Comparison of ENCODE assay signal across 8 cellular contexts in genomic region chr2:237626813-237627451, GRCh38. TPM values are rescaled to one million over a fixed set of nuclear protein-coding genes. Genes with fewer than 3 reads are reported as not detected.
DNase-seq lines count a peak whose midpoint lies in the region; ATAC-seq and TF ChIP-seq lines count a peak whose summit lies in the region.

No MANE protein-coding gene starts in this region.

- H3K9me3 ChIP-seq in ES-I3 (ENCODE audit: control insufficient read depth, insufficient read depth, low read length) (peaks cover 8% of the 10 kb centered on the region; the same call in 1 of the 2 replicates), left ventricle myocardium inferior (replicated peaks) (no peaks in the 10 kb centered on the region)

- peak overlapping the region; percentile 75 for H3K9ac ChIP-seq in ES-I3 (ENCODE audit: low read depth, low read length)

- TF ChIP-seq CTCF in left ventricle myocardium inferior (IDR thresholded peaks at IDR 0.05; ENCODE audit: borderline replicate concordance) (no peak), retinal pigment epithelial cell (conservative IDR thresholded peaks at IDR 0.05; ENCODE audit: low read depth, low read length) (no peak)

- peak overlapping the region; percentile 92 for H3K27ac ChIP-seq in left ventricle myocardium inferior (replicated peaks)

- H3K27me3 Mint-ChIP-seq in activated T-helper 2 cell treated with anti-CD3 and anti-CD28 coated beads, Interferon-gamma antibody, Interleukin-2, Interleukin-4, amounts not matched to agents 10 μg/mL and 5 μg/mL and 100 μg/mL, durations not matched to agents 14 hours and 24 hours and 36 hours (ENCODE audit: low read depth): peaks cover 58% of the 10 kb centered on the region

- POLR2A ChIA-PET in HEK293T (lab: Yijun Ruan, JAX): no interaction called here

- H3K27me3 ChIP-seq in left ventricle myocardium inferior (ENCODE audit: low read depth): no peaks in the 10 kb centered on the region

- CTCF ChIA-PET in HEK293T (lab: Yijun Ruan, JAX): no interaction called here

- H3K36me3 ChIP-seq in ES-I3 (ENCODE audit: insufficient read depth, low read length) (peaks cover 10% of the 10 kb centered on the region), left ventricle myocardium inferior (no peaks in the 10 kb centered on the region)

- no peak for DNase-seq in activated T-helper 2 cell treated with anti-CD3 and anti-CD28 coated beads, Interferon-gamma antibody, Interleukin-2, Interleukin-4, amounts not matched to agents 10 μg/mL and 5 μg/mL and 100 μg/mL, durations not matched to agents 14 hours and 24 hours and 36 hours (ENCODE audit: low spot score)
- no peak for DNase-seq in left ventricle myocardium inferior
- DNase-seq in retinal pigment epithelial cell (ENCODE audit: low read depth): no peak
- no peak for DNase-seq in HEK293T (ENCODE audit: extremely low spot score)
- no peak for DNase-seq in SK-N-DZ (ENCODE audit: low spot score)
- DNase-seq in mucosa of gallbladder (ENCODE audit: low spot score): no peak

- H3K4me3 ChIP-seq in left ventricle myocardium inferior (peak overlapping the region; percentile 80), retinal pigment epithelial cell (ENCODE audit: low read length) (peak overlapping the region; percentile 60)

- H3K4me1 ChIP-seq in ES-I3 (ENCODE audit: insufficient read depth, low read length) (peaks cover 10% of the 10 kb centered on the region), left ventricle myocardium inferior (peaks cover 72% of the 10 kb centered on the region)

- peaks cover 3% of the 10 kb centered on the region for H3K4me1 Mint-ChIP-seq in activated T-helper 2 cell treated with anti-CD3 and anti-CD28 coated beads, Interferon-gamma antibody, Interleukin-2, Interleukin-4, amounts not matched to agents 10 μg/mL and 5 μg/mL and 100 μg/mL, durations not matched to agents 14 hours and 24 hours and 36 hours (ENCODE audit: low read depth)

- peak overlapping the region; percentile 67 for H3K4me3 Mint-ChIP-seq in activated T-helper 2 cell treated with anti-CD3 and anti-CD28 coated beads, Interferon-gamma antibody, Interleukin-2, Interleukin-4, amounts not matched to agents 10 μg/mL and 5 μg/mL and 100 μg/mL, durations not matched to agents 14 hours and 24 hours and 36 hours (ENCODE audit: low read depth)

- no peaks in the 10 kb centered on the region for H3K9me3 Mint-ChIP-seq in activated T-helper 2 cell treated with anti-CD3 and anti-CD28 coated beads, Interferon-gamma antibody, Interleukin-2, Interleukin-4, amounts not matched to agents 10 μg/mL and 5 μg/mL and 100 μg/mL, durations not matched to agents 14 hours and 24 hours and 36 hours

- H3K36me3 Mint-ChIP-seq in activated T-helper 2 cell treated with anti-CD3 and anti-CD28 coated beads, Interferon-gamma antibody, Interleukin-2, Interleukin-4, amounts not matched to agents 10 μg/mL and 5 μg/mL and 100 μg/mL, durations not matched to agents 14 hours and 24 hours and 36 hours (ENCODE audit: low read depth): no peaks in the 10 kb centered on the region

- no peak overlapping the region for H3K27ac Mint-ChIP-seq in activated T-helper 2 cell treated with anti-CD3 and anti-CD28 coated beads, Interferon-gamma antibody, Interleukin-2, Interleukin-4, amounts not matched to agents 10 μg/mL and 5 μg/mL and 100 μg/mL, durations not matched to agents 14 hours and 24 hours and 36 hours

- no peak for ATAC-seq in HG02840 (IDR thresholded peaks at IDR 0.05; ENCODE audit: low FRiP score, unreplicated experiment)

- intact Hi-C loops in activated T-helper 2 cell treated with anti-CD3 and anti-CD28 coated beads, Interferon-gamma antibody, Interleukin-2, Interleukin-4, amounts not matched to agents 10 μg/mL and 5 μg/mL and 100 μg/mL, durations not matched to agents 14 hours and 24 hours and 36 hours (cut with micrococcal nuclease): no loop called here
- intact Hi-C loops in left ventricle myocardium inferior (cut with micrococcal nuclease): no loop called here

TF ChIP-seq in HEK293T, 16 proteins besides CTCF, POLR2A, EP300 and RAD21:
- no peak for TF ChIP-seq L3MBTL2 (conservative IDR thresholded peaks at IDR 0.05)
- TF ChIP-seq BHLHE40 (IDR thresholded peaks at IDR 0.05; ENCODE audit: borderline replicate concordance): no peak
- TF ChIP-seq CTBP1 (IDR thresholded peaks at IDR 0.05; ENCODE audit: borderline replicate concordance): no peak
- no peak for TF ChIP-seq FOXK2 (IDR thresholded peaks at IDR 0.05)
- TF ChIP-seq FOXM1 (IDR thresholded peaks at IDR 0.05; ENCODE audit: borderline replicate concordance): no peak
- no peak for TF ChIP-seq SP1 (IDR thresholded peaks at IDR 0.05)
- TF ChIP-seq ELF4 (IDR thresholded peaks at IDR 0.05): no peak
- no peak for TF ChIP-seq TARDBP (IDR thresholded peaks at IDR 0.05)
- TF ChIP-seq SUZ12 (IDR thresholded peaks at IDR 0.05): no peak
- no peak for TF ChIP-seq FOXA1 (IDR thresholded peaks at IDR 0.05)
- no peak for TF ChIP-seq LEF1 (IDR thresholded peaks at IDR 0.05; ENCODE audit: borderline replicate concordance)
TF ChIP-seq in HEK293T: peak in this region for 0.

RNA-seq across cellular contexts. Expression of gene LRRFIP1, which starts 0.5 kb away (rescaled TPM):
- 254 and 256 TPM in 2 replicates for total RNA-seq in activated T-helper 2 cell treated with anti-CD3 and anti-CD28 coated beads, Interferon-gamma antibody, Interleukin-2, Interleukin-4, amounts not matched to agents 10 μg/mL and 5 μg/mL and 100 μg/mL, durations not matched to agents 14 hours and 24 hours and 36 hours
- total RNA-seq in left ventricle myocardium inferior (97.1 TPM), mucosa of gallbladder (104 TPM)
- polyA plus RNA-seq in SK-N-DZ (2014; cell fraction: cytosol; rRNA removed): 16.2 and 21.1 TPM in 2 replicates
- polyA plus RNA-seq in SK-N-DZ (2014; cell fraction: nucleus; rRNA removed): 26.0 and 29.8 TPM in 2 replicates

RNA-seq across cellular contexts. Expression of gene RAB17, which starts 36.4 kb away (rescaled TPM):
- total RNA-seq in activated T-helper 2 cell treated with anti-CD3 and anti-CD28 coated beads, Interferon-gamma antibody, Interleukin-2, Interleukin-4, amounts not matched to agents 10 μg/mL and 5 μg/mL and 100 μg/mL, durations not matched to agents 14 hours and 24 hours and 36 hours: 0.23 TPM in 1 of 2 replicates, not detected in the other
- total RNA-seq in left ventricle myocardium inferior (4.5 TPM), mucosa of gallbladder (64.8 TPM)
- not detected in 2 replicates for polyA plus RNA-seq in SK-N-DZ (2014; cell fraction: cytosol; rRNA removed)
- polyA plus RNA-seq in SK-N-DZ (2014; cell fraction: nucleus; rRNA removed): not detected in 2 replicates

Comparison
In these comparisons a context has a peak if more than half of its experiments do, and no peak if none do; other contexts are left out.
1. RNA of gene RAB17, which starts 36.4 kb away (total RNA-seq): 64.8 TPM in mucosa of gallbladder (single experiment); 4.5 TPM in left ventricle myocardium inferior (single experiment) and 0.23 TPM in activated T-helper 2 cell treated with anti-CD3 and anti-CD28 coated beads, Interferon-gamma antibody, Interleukin-2, Interleukin-4, amounts not matched to agents 10 μg/mL and 5 μg/mL and 100 μg/mL, durations not matched to agents 14 hours and 24 hours and 36 hours; every median in the first group is over 10 times any median in the second.